18 cellular contexts compared by ENCODE assay signal in genomic region chr16:57769541-57770145, GRCh38. TPM values are rescaled to one million over a fixed set of nuclear protein-coding genes. Genes with fewer than 3 reads are reported as not detected.
DNase-seq lines count a peak whose midpoint lies in the region; ATAC-seq, FAIRE-seq and TF ChIP-seq lines count a peak whose summit lies in the region.
"Had no signal": no experiment of that assay in that cellular context is flagged by ENCODE, and none has a peak within 500 bp of the region (broad histone marks: within the 10 kb centered on the region; RNA-seq: fewer than 3 reads in every experiment).

No MANE protein-coding gene starts in this region.

- H2BK5ac ChIP-seq in IMR-90 (ENCODE audit: low read depth, low read length, poor library complexity, severe bottlenecking) (no peak overlapping the region), H1 (ENCODE audit: low read depth, low read length) (no peak overlapping the region), neuronal stem cell (ENCODE audit: low read length) (no peak overlapping the region)

- no peak for ATAC-seq in IMR-90 (ENCODE audit: low read depth)

- H3K36me3 ChIP-seq in IMR-90 (ENCODE audit: control insufficient read depth, insufficient read depth, low read length) (peaks cover 50% of the 10 kb centered on the region), H1 (ENCODE audit: control insufficient read depth in 2 of 4, insufficient read depth in 4 of 4, low read length in 3 of 4) (no peaks in the 10 kb centered on the region), neuronal stem cell (replicated peaks in 1 of 2; ENCODE audit: control insufficient read depth in 2 of 2, insufficient read depth in 2 of 2, low read length in 2 of 2) (no peaks in the 10 kb centered on the region)
- H3K36me3 ChIP-seq: BE2C, HAP-1 had no signal

- DNase-seq in COLO668 (lab: John Stamatoyannopoulos, UW; ENCODE audit: unreplicated experiment) (peak; percentile 20), IMR-90 (no peak), H1 (ENCODE audit: low read depth in 1 of 2, low spot score in 2 of 2) (peak in 1 of 2 experiments; percentile 35), neuronal stem cell (ENCODE audit: low spot score) (no peak), NCI-H146 treated with DMSO at 0.1 percent for 48 hours (lab: John Stamatoyannopoulos, UW; ENCODE audit: unreplicated experiment) (no peak), SHP77 (lab: John Stamatoyannopoulos, UW) (no peak)
- DNase-seq: ACHN; BE2C; C1 segment of cervical spinal cord; Caco-2; CD4-positive, CD25-positive, alpha-beta regulatory T cell; CD8-positive, alpha-beta memory T cell; DMS79 treated with DMSO at 0.1 percent for 48 hours; GF-D8; KBM-7 had no signal

- dilution Hi-C loops in IMR-90 (cut with HindIII; ENCODE audit: low sequenced_read_pairs, unreplicated experiment), result no loop called here

- no peak overlapping the region for H3K14ac ChIP-seq in IMR-90 (replicated peaks; ENCODE audit: low read depth, low read length)
- no peak overlapping the region for H3K14ac ChIP-seq in H1 (ENCODE audit: insufficient read length)
- H3K14ac ChIP-seq in neuronal stem cell (ENCODE audit: low read length), result peak overlapping the region; percentile 89

- H3K4ac ChIP-seq in IMR-90 (ENCODE audit: low read depth, low read length) (no peak overlapping the region), H1 (replicated peaks; ENCODE audit: insufficient read length, low read depth, low read length) (no peak overlapping the region), neuronal stem cell (ENCODE audit: low read length) (no peak overlapping the region)

- no peak overlapping the region for H4K91ac ChIP-seq in IMR-90 (ENCODE audit: insufficient read depth, low read depth, low read length)
- H4K91ac ChIP-seq in H1 (replicated peaks; ENCODE audit: insufficient read length, low read length), result no peak overlapping the region
- H4K91ac ChIP-seq in neuronal stem cell (ENCODE audit: low read depth, low read length, poor library complexity), result no peak overlapping the region

- no peaks in the 10 kb centered on the region for H3K79me2 ChIP-seq in H1 (ENCODE audit: control insufficient read depth in 1 of 2, insufficient read depth in 2 of 2, low read length in 2 of 2)

- CTCF ChIA-PET in IMR-90 (lab: Yijun Ruan, JAX) (no interaction called here), H1 (lab: Charles Lee; ENCODE audit: partially characterized antibody) (interaction anchor here (0.7 to 22.4 kb wide), 6 partner anchors 9 to 328 kb away, joined by 3 to 279 read pairs (median 4); partner anchors contain the start of gene KIFC3)

- H3K56ac ChIP-seq in IMR-90 (ENCODE audit: extremely low read depth, insufficient read depth, low read length) (no peak overlapping the region), H1 (replicated peaks; ENCODE audit: insufficient read length, low read depth, low read length) (no peak overlapping the region)

- H4K20me1 ChIP-seq in IMR-90 (ENCODE audit: insufficient read depth, low read length) (peaks cover 15% of the 10 kb centered on the region), H1 (replicated peaks in 1 of 2; ENCODE audit: control insufficient read depth in 1 of 2, insufficient read depth in 2 of 2, low read length in 2 of 2) (no peaks in the 10 kb centered on the region)

- in situ Hi-C loops in IMR-90 (cut with MboI; ENCODE audit: low sequenced_read_pairs), result no loop called here

- H3K9me3 ChIP-seq in IMR-90 (ENCODE audit: control insufficient read depth, insufficient read depth, low read length) (no peaks in the 10 kb centered on the region), H1 (ENCODE audit: insufficient read depth in 2 of 2, low read depth in 1 of 2, low read length in 1 of 2) (no peaks in the 10 kb centered on the region), neuronal stem cell (replicated peaks in 1 of 2; ENCODE audit: control insufficient read depth in 2 of 2, insufficient read depth in 1 of 2, low read depth in 1 of 2, low read length in 2 of 2) (no peaks in the 10 kb centered on the region)
- H3K9me3 ChIP-seq: BE2C, Caco-2, HAP-1 had no signal

- no TSS peak for BruUV-seq in IMR-90 (replicated peaks; lab: Mats Ljungman, UMichigan)

- no peak overlapping the region for H3K9ac ChIP-seq in IMR-90 (ENCODE audit: low read depth, low read length)
- H3K9ac ChIP-seq in H1 (replicated peaks in 1 of 4; ENCODE audit: extremely low read depth in 1 of 4, low read depth in 3 of 4, low read length in 3 of 4), result no peak overlapping the region
- no peak overlapping the region for H3K9ac ChIP-seq in neuronal stem cell (ENCODE audit: low read depth, low read length, poor library complexity)

- H2BK20ac ChIP-seq in IMR-90 (ENCODE audit: low read depth, low read length) (no peak overlapping the region), H1 (ENCODE audit: low read length) (no peak overlapping the region)

- no peak for TF ChIP-seq EP300 in H1 (IDR thresholded peaks at IDR 0.05; ENCODE audit: borderline replicate concordance in 1 of 2, low read depth in 2 of 2, low read length in 2 of 2)

- H4K8ac ChIP-seq in IMR-90 (ENCODE audit: low read depth in 2 of 2, low read length in 2 of 2), result no peak overlapping the region
- peak overlapping the region; percentile 58; the same call in 1 of the 2 replicates for H4K8ac ChIP-seq in H1 (ENCODE audit: extremely low read depth, insufficient read depth, low read length)
- no peak overlapping the region for H4K8ac ChIP-seq in neuronal stem cell (ENCODE audit: low read depth, low read length)

- no peak overlapping the region for H4K5ac ChIP-seq in IMR-90 (ENCODE audit: low read depth, low read length)
- no peak overlapping the region for H4K5ac ChIP-seq in H1 (ENCODE audit: insufficient read length, low read depth, low read length)

- WGBS in IMR-90 (ENCODE audit: extremely low coverage in 2 of 2, insufficient read length in 1 of 2), 2 experiments, result 90% methylated on average over 12 of the region's 22 CpGs; no CpG with 5 or more reads in 1 of the 2 experiments
- 95% methylated on average over 22 of the region's 22 CpGs; no CpG with 5 or more reads in 1 of the 2 experiments for WGBS in H1 (ENCODE audit: extremely low coverage in 1 of 2, insufficient coverage in 1 of 2, insufficient read length in 1 of 2, insufficient replicate concordance in 2 of 2, low coverage in 1 of 2, low lambda C conversion rate in 2 of 2, missing lambda C conversion rate in 1 of 2), 2 experiments
- WGBS in neuronal stem cell (ENCODE audit: extremely low coverage in 2 of 2, insufficient read length in 2 of 2, insufficient replicate concordance in 1 of 2), 2 donors, result no CpG with 5 or more reads among the region's 22 CpGs

- no peaks in the 10 kb centered on the region; the same call in 1 of the 2 replicates for H3K9me1 ChIP-seq in IMR-90 (ENCODE audit: insufficient read depth, low read length)

- H2AK9ac ChIP-seq in IMR-90 (replicated peaks; ENCODE audit: low read depth, low read length, poor library complexity), result peak overlapping the region; percentile 61

- H3K27ac ChIP-seq in IMR-90 (ENCODE audit: insufficient read depth, low read length) (no peak overlapping the region), H1 (ENCODE audit: low read depth, low read length) (no peak overlapping the region), neuronal stem cell (replicated peaks; ENCODE audit: low read length) (no peak overlapping the region)

- H2BK15ac ChIP-seq in IMR-90 (ENCODE audit: low read depth, low read length) (no peak overlapping the region), H1 (ENCODE audit: low read length) (peak overlapping the region; percentile 46; the same call in 1 of the 2 replicates), neuronal stem cell (ENCODE audit: low read length) (peak overlapping the region; percentile 87)

- H3K27me3 ChIP-seq in IMR-90 (ENCODE audit: control insufficient read depth, insufficient read depth, low read length) (no peaks in the 10 kb centered on the region), H1 (replicated peaks in 1 of 4; ENCODE audit: control insufficient read depth in 3 of 4, extremely low read depth in 1 of 4, insufficient read depth in 3 of 4, low read length in 3 of 4) (no peaks in the 10 kb centered on the region), neuronal stem cell (ENCODE audit: control insufficient read depth in 3 of 3, insufficient read depth in 3 of 3, low read depth in 1 of 3, low read length in 3 of 3) (no peaks in the 10 kb centered on the region)
- H3K27me3 ChIP-seq: BE2C had no signal

- no peak for FAIRE-seq in H1 (lab: Jason Lieb, UNC)
- FAIRE-seq: A204.1, D721Med had no signal

- POLR2A ChIA-PET in IMR-90 (lab: Charles Lee; ENCODE audit: unreplicated experiment) (no interaction called here), H1 (lab: Charles Lee; ENCODE audit: partially characterized antibody) (no interaction called here)

- no peak overlapping the region for H3K4me3 ChIP-seq in IMR-90 (ENCODE audit: insufficient read depth, low read depth, low read length)
- H3K4me3 ChIP-seq in H1 (ENCODE audit: extremely low read depth in 1 of 4, insufficient read depth in 2 of 4, low read depth in 3 of 4, low read length in 4 of 4), result no peak overlapping the region
- no peak overlapping the region for H3K4me3 ChIP-seq in neuronal stem cell (ENCODE audit: low read length in 2 of 2)
- H3K4me3 ChIP-seq: HAP-1 had no signal

- no peak for TF ChIP-seq CTCF in IMR-90 (conservative IDR thresholded peaks at IDR 0.05; ENCODE audit: low read depth, low read length)
- TF ChIP-seq CTCF in H1 (IDR thresholded peaks at IDR 0.05; ENCODE audit: control extremely low read depth in 1 of 3, insufficient read depth in 1 of 3, low read depth in 1 of 3, low read length in 3 of 3), result no peak

- H2AFZ ChIP-seq in IMR-90 (replicated peaks; ENCODE audit: low read length, poor library complexity) (no peak overlapping the region), H1 (ENCODE audit: low read length) (no peak overlapping the region), neuronal stem cell (ENCODE audit: low read length) (no peak overlapping the region)

- peaks cover 8 to 46% of the 10 kb centered on the region in 2 experiments for H3K79me1 ChIP-seq in IMR-90 (ENCODE audit: low read depth in 1 of 2, low read length in 2 of 2)
- no peaks in the 10 kb centered on the region for H3K79me1 ChIP-seq in H1 (ENCODE audit: low read depth, low read length)
- H3K79me1 ChIP-seq in neuronal stem cell (ENCODE audit: low read depth, low read length), result no peaks in the 10 kb centered on the region

- H2BK120ac ChIP-seq in IMR-90 (ENCODE audit: low read depth, low read length), result no peak overlapping the region
- no peak overlapping the region for H2BK120ac ChIP-seq in H1 (replicated peaks; ENCODE audit: low read depth, low read length)
- H2BK120ac ChIP-seq in neuronal stem cell (ENCODE audit: low read depth, low read length), result peak overlapping the region; percentile 61

- H3K4me2 ChIP-seq in IMR-90 (ENCODE audit: low read depth, low read length) (no peak overlapping the region), H1 (ENCODE audit: insufficient read depth in 1 of 2, low read depth in 2 of 2, low read length in 2 of 2) (no peak overlapping the region), neuronal stem cell (ENCODE audit: insufficient read depth, low read length, poor library complexity, severe bottlenecking) (no peak overlapping the region)

- intact Hi-C loops in IMR-90 (cut with micrococcal nuclease), result no loop called here

- H3K18ac ChIP-seq in IMR-90 (ENCODE audit: low read depth, low read length) (no peak overlapping the region), H1 (ENCODE audit: extremely low read depth, low read length) (no peak overlapping the region), neuronal stem cell (ENCODE audit: low read length) (no peak overlapping the region)

- TF ChIP-seq POLR2A in IMR-90 (IDR thresholded peaks at IDR 0.05; ENCODE audit: low read depth, low read length) (no peak), H1 (IDR thresholded peaks at IDR 0.05; ENCODE audit: control extremely low read depth in 1 of 2, low read depth in 2 of 2, low read length in 2 of 2) (no peak)

- H3K23me2 ChIP-seq in H1 (ENCODE audit: low read depth, low read length), result no peaks in the 10 kb centered on the region

- H2AK5ac ChIP-seq in IMR-90 (ENCODE audit: low read depth, low read length) (no peak overlapping the region), H1 (ENCODE audit: low read depth, low read length) (no peak overlapping the region), neuronal stem cell (ENCODE audit: low read depth, low read length) (peak overlapping the region; percentile 88)

- H3K4me1 ChIP-seq in IMR-90 (ENCODE audit: control insufficient read depth, insufficient read depth, low read length), result peaks cover 6% of the 10 kb centered on the region
- H3K4me1 ChIP-seq in H1 (replicated peaks in 1 of 4; ENCODE audit: control insufficient read depth in 3 of 4, insufficient read depth in 4 of 4, low read length in 3 of 4), result peaks cover 0 to 7% (median under 1%) of the 10 kb centered on the region in 4 experiments; a peak in 4 of 7 replicates
- H3K4me1 ChIP-seq in neuronal stem cell (ENCODE audit: control insufficient read depth in 2 of 2, insufficient read depth in 1 of 2, low read depth in 1 of 2, low read length in 2 of 2), result peaks cover 0 to 1% of the 10 kb centered on the region in 2 donors
- H3K4me1 ChIP-seq: Caco-2, HAP-1 had no signal

- H2BK12ac ChIP-seq in H1 (ENCODE audit: low read depth, low read length) (no peak overlapping the region), neuronal stem cell (ENCODE audit: low read length) (no peak overlapping the region)

- no peak for TF ChIP-seq RAD21 in IMR-90 (IDR thresholded peaks at IDR 0.05; ENCODE audit: low read length)
- no peak for TF ChIP-seq RAD21 in H1 (IDR thresholded peaks at IDR 0.05 in 1 of 2, conservative IDR thresholded peaks at IDR 0.05 in 1 of 2; ENCODE audit: low read depth in 2 of 2, low read length in 2 of 2)

- no peak overlapping the region for H3K23ac ChIP-seq in IMR-90 (ENCODE audit: low read depth, low read length)
- no peak overlapping the region for H3K23ac ChIP-seq in H1 (ENCODE audit: insufficient read length)
- peak overlapping the region; percentile 73 for H3K23ac ChIP-seq in neuronal stem cell (ENCODE audit: low read depth, low read length, poor library complexity)

RNA-seq across cellular contexts. Expression of gene KIFC3, which starts 32.6 kb away (rescaled TPM):
- total RNA-seq in IMR-90 (2012; rRNA removed), result 38.3 and 48.6 TPM in 2 replicates
- polyA plus RNA-seq in IMR-90 (2012; rRNA removed) (62.5 and 66.6 TPM in 2 replicates), H1 (2011; rRNA removed) (2.1 and 3.8 TPM in 2 replicates)
- polyA plus RNA-seq in IMR-90 (2012; cell fraction: cytosol; rRNA removed), result 43.3 and 62.3 TPM in 2 replicates
- polyA plus RNA-seq in IMR-90 (2012; cell fraction: nucleus; rRNA removed; ENCODE audit: low replicate concordance), result 123 and 327 TPM in 2 replicates
- 5.3 and 7.1 TPM in 2 replicates for total RNA-seq in H1 (2021; fragmentation: NEBNext Ultra II Directional; extraction: Animal tissue kit (Norgen Biotek cat#: 25700))
- polyA plus RNA-seq in H1 (2011; cell fraction: cytosol; rRNA removed), result 4.4 TPM
- polyA plus RNA-seq in H1 (2011; cell fraction: nucleus; rRNA removed), result 11.5 TPM
- 2.1 to 3.7 TPM (median 2.8 TPM) in 4 replicates for polyA plus RNA-seq in H1 (2012, experiment 1 of 2)
- polyA plus RNA-seq in H1 (2012, experiment 2 of 2), result 1.6 TPM
- polyA plus RNA-seq in H1 (2013, experiment 1 of 2), result 4.3 TPM
- 4.4 TPM for polyA plus RNA-seq in H1 (2013, experiment 2 of 2)
- 3.3 and 3.9 TPM in 2 replicates for polyA minus RNA-seq in H1 (2011; rRNA and poly(A)+ RNA removed)
- 4.9 TPM for polyA minus RNA-seq in H1 (2011; cell fraction: cytosol; rRNA and poly(A)+ RNA removed)
- polyA minus RNA-seq in H1 (2011; cell fraction: nucleus; rRNA and poly(A)+ RNA removed), result 7.5 TPM
- polyA plus RNA-seq in neuronal stem cell (2013, experiment 1 of 2), result 1.3 TPM
- 1.1 TPM for polyA plus RNA-seq in neuronal stem cell (2013, experiment 2 of 2)
- polyA plus RNA-seq: CD4-positive, CD25-positive, alpha-beta regulatory T cell had no signal

RNA-seq across cellular contexts. Expression of gene KATNB1, which starts 34.1 kb away (rescaled TPM):
- 10.9 and 14.2 TPM in 2 replicates for total RNA-seq in IMR-90 (2012; rRNA removed)
- 23.5 and 27.6 TPM in 2 replicates for polyA plus RNA-seq in IMR-90 (2012; rRNA removed)
- 15.9 and 23.1 TPM in 2 replicates for polyA plus RNA-seq in IMR-90 (2012; cell fraction: cytosol; rRNA removed)
- polyA plus RNA-seq in IMR-90 (2012; cell fraction: nucleus; rRNA removed; ENCODE audit: low replicate concordance), result 67.2 and 166 TPM in 2 replicates
- 50.2 and 50.3 TPM in 2 replicates for total RNA-seq in H1 (2021; fragmentation: NEBNext Ultra II Directional; extraction: Animal tissue kit (Norgen Biotek cat#: 25700))
- polyA plus RNA-seq in H1 (2011; rRNA removed), result 60.4 and 88.4 TPM in 2 replicates
- polyA plus RNA-seq in H1 (2011; cell fraction: cytosol; rRNA removed), result 55.3 TPM
- polyA plus RNA-seq in H1 (2011; cell fraction: nucleus; rRNA removed), result 166 TPM
- 25.0 to 47.4 TPM (median 43.4 TPM) in 4 replicates for polyA plus RNA-seq in H1 (2012, experiment 1 of 2)
- polyA plus RNA-seq in H1 (2012, experiment 2 of 2), result 48.3 TPM
- polyA plus RNA-seq in H1 (2013, experiment 1 of 2), result 31.0 TPM
- 28.8 TPM for polyA plus RNA-seq in H1 (2013, experiment 2 of 2)
- 31.8 and 43.0 TPM in 2 replicates for polyA minus RNA-seq in H1 (2011; rRNA and poly(A)+ RNA removed)
- polyA minus RNA-seq in H1 (2011; cell fraction: cytosol; rRNA and poly(A)+ RNA removed), result 29.9 TPM
- polyA minus RNA-seq in H1 (2011; cell fraction: nucleus; rRNA and poly(A)+ RNA removed), result 42.7 TPM
- 31.8 TPM for polyA plus RNA-seq in neuronal stem cell (2013, experiment 1 of 2)
- 30.8 TPM for polyA plus RNA-seq in neuronal stem cell (2013, experiment 2 of 2)
